In genomic region chr4:113383111-113383785, GRCh38 we compare ENCODE assay signal across 13 cellular contexts.
A peak's percentile ranks its signal among the peaks of the same experiment; 100 is the strongest.
DNase-seq lines count a peak whose midpoint lies in the region; ATAC-seq and TF ChIP-seq lines count a peak whose summit lies in the region.
"Had no signal": no experiment of that assay in that cellular context is flagged by ENCODE, and none has a peak within 500 bp of the region (broad histone marks: within the 10 kb centered on the region; RNA-seq: fewer than 3 reads in every experiment).

No MANE protein-coding gene starts in this region.

- BruUV-seq in HCT116 (replicated peaks; lab: Mats Ljungman, UMichigan), result no TSS peak
- BruUV-seq in MCF 10A (replicated peaks; lab: Mats Ljungman, UMichigan), result no TSS peak

- intact Hi-C loops in HCT116 (cut with micrococcal nuclease) (loop anchor here (10.0 kb wide), 1 partner anchor 278 kb away; no protein-coding TSS in a partner anchor), MCF 10A (cut with micrococcal nuclease) (no loop called here), left ventricle myocardium superior (cut with micrococcal nuclease) (no loop called here)

- no peaks in the 10 kb centered on the region for H4K20me1 ChIP-seq in HCT116 (ENCODE audit: insufficient read depth)

- no peaks in the 10 kb centered on the region for H3K27me3 Mint-ChIP-seq in MCF 10A (ENCODE audit: insufficient read depth, unreplicated experiment)

- H3K79me2 ChIP-seq in HCT116 (ENCODE audit: insufficient read depth, low read length), result no peaks in the 10 kb centered on the region

- no peak overlapping the region for H3K27ac Mint-ChIP-seq in MCF 10A (ENCODE audit: low read depth, unreplicated experiment)

- H3K27me3 ChIP-seq in HCT116 (ENCODE audit: insufficient read depth, low read length) (no peaks in the 10 kb centered on the region), suprapubic skin (no peaks in the 10 kb centered on the region)

- no peak for TF ChIP-seq CTCF in HCT116 (IDR thresholded peaks at IDR 0.05 in 2 of 3, conservative IDR thresholded peaks at IDR 0.05 in 1 of 3; ENCODE audit: borderline replicate concordance in 1 of 3, insufficient read depth in 1 of 3, low read depth in 2 of 3, low read length in 2 of 3)
- TF ChIP-seq CTCF in MCF 10A (IDR thresholded peaks at IDR 0.05; ENCODE audit: unreplicated experiment), result no peak
- no peak for TF ChIP-seq CTCF in suprapubic skin (IDR thresholded peaks at IDR 0.05)

- TF ChIP-seq RAD21 in HCT116 (IDR thresholded peaks at IDR 0.05; ENCODE audit: low read depth), result no peak

- H3K9me3 Mint-ChIP-seq in MCF 10A (ENCODE audit: unreplicated experiment), result peaks cover 7% of the 10 kb centered on the region

- H3K9me3 ChIP-seq in HCT116 (ENCODE audit: control insufficient read depth in 1 of 2, insufficient read depth in 1 of 2, low read depth in 1 of 2, low read length in 2 of 2) (no peaks in the 10 kb centered on the region), suprapubic skin (no peaks in the 10 kb centered on the region)

- peaks cover 9 to 35% of the 10 kb centered on the region in 2 experiments for H3K4me1 ChIP-seq in HCT116 (ENCODE audit: control insufficient read depth in 1 of 2, insufficient read depth in 2 of 2, low read length in 2 of 2)
- peaks cover 31% of the 10 kb centered on the region for H3K4me1 ChIP-seq in suprapubic skin

- H3K9me2 ChIP-seq in HCT116 (ENCODE audit: insufficient read depth), result no peaks in the 10 kb centered on the region

- H3K4me3 ChIP-seq in HCT116 (replicated peaks in 1 of 2; ENCODE audit: low read depth in 1 of 2, low read length in 2 of 2), result no peak overlapping the region
- H3K4me3 ChIP-seq in suprapubic skin, result no peak overlapping the region

- CTCF ChIA-PET in HCT116 (lab: Charles Lee) (no interaction called here), MCF 10A (lab: Yijun Ruan, JAX) (interaction anchor here (0.6 to 1.0 kb wide), 3 partner anchors 12 to 1002 kb away, joined by 3 to 5 read pairs (median 3); no protein-coding TSS in a partner anchor)

- WGBS in suprapubic skin, result 33% methylated on average over 5 of the region's 5 CpGs

- H3K9ac ChIP-seq in HCT116 (ENCODE audit: low read length), result no peak overlapping the region

- ATAC-seq in HCT116, result no peak
- ATAC-seq in left ventricle myocardium superior, result peak; percentile 89
- ATAC-seq: left lobe of liver had no signal

- DNase-seq in HCT116 (ENCODE audit: low read depth, low spot score) (peak; percentile 15), MCF 10A (ENCODE audit: unreplicated experiment) (peak; percentile 91), left ventricle myocardium superior (no peak), suprapubic skin (ENCODE audit: low spot score in 2 of 2) (no peak), NCI-H128 (lab: John Stamatoyannopoulos, UW; ENCODE audit: unreplicated experiment) (no peak), NCI-H1105 (lab: John Stamatoyannopoulos, UW) (no peak), GM19240 (ENCODE audit: insufficient read length, low spot score) (no peak)
- DNase-seq in activated CD8-positive, alpha-beta memory T cell treated with anti-CD3 and anti-CD28 coated beads, Interleukin-2, amount 50 U/mL, for 4 hours, result no peak
- DNase-seq: DMS53, NCI-H2081 treated with DMSO at 0.1 percent for 48 hours, retina, RPMI8226 had no signal

- TF ChIP-seq EP300 in suprapubic skin (IDR thresholded peaks at IDR 0.05), result no peak

- RAD21 ChIA-PET in HCT116 (lab: Charles Lee; ENCODE audit: low non-redundant PET in 1 of 2, low total read pairs in 2 of 2, uncharacterized antibody in 2 of 2, unreplicated experiment in 2 of 2), result no interaction called here

- TF ChIP-seq POLR2A in HCT116 (IDR thresholded peaks at IDR 0.05; ENCODE audit: borderline replicate concordance, extremely low read depth, insufficient read depth, insufficient read length), result no peak
- no peak for TF ChIP-seq POLR2A in suprapubic skin (IDR thresholded peaks at IDR 0.05)

- no peak overlapping the region for H3K27ac ChIP-seq in HCT116 (ENCODE audit: low read depth, low read length)
- H3K27ac ChIP-seq in suprapubic skin, result peak overlapping the region; percentile 47

- peaks cover 18% of the 10 kb centered on the region for H3K4me1 Mint-ChIP-seq in MCF 10A (ENCODE audit: insufficient read depth, unreplicated experiment)

- H3K4me3 Mint-ChIP-seq in MCF 10A (ENCODE audit: unreplicated experiment), result no peak overlapping the region

- H3K4me2 ChIP-seq in HCT116 (ENCODE audit: low read length), result peak overlapping the region; percentile 15; the same call in 1 of the 2 replicates

- H2AFZ ChIP-seq in HCT116 (ENCODE audit: low read depth, low read length, poor library complexity, severe bottlenecking), result no peak overlapping the region

- POLR2A ChIA-PET in HCT116 (lab: Charles Lee) (no interaction called here), MCF 10A (lab: Yijun Ruan, JAX) (interaction anchor here (0.6 to 1.3 kb wide), 2 partner anchors 11 to 859 kb away, joined by 3 read pairs; no protein-coding TSS in a partner anchor)

- H3K36me3 ChIP-seq in HCT116 (ENCODE audit: control insufficient read depth in 1 of 2, insufficient read depth in 2 of 2, low read length in 2 of 2) (no peaks in the 10 kb centered on the region), suprapubic skin (no peaks in the 10 kb centered on the region)

- no peaks in the 10 kb centered on the region for H3K36me3 Mint-ChIP-seq in MCF 10A (ENCODE audit: insufficient read depth, unreplicated experiment)

TF ChIP-seq in HCT116, 20 proteins besides CTCF, POLR2A, EP300 and RAD21:
- TF ChIP-seq SRF (IDR thresholded peaks at IDR 0.05; ENCODE audit: low read depth) (no peak), SP1 (IDR thresholded peaks at IDR 0.05; ENCODE audit: low read depth) (peak; percentile 24; the same call in 1 of the 2 replicates), ZBTB33 (IDR thresholded peaks at IDR 0.05; ENCODE audit: extremely low read depth, insufficient replicate concordance, low read length) (no peak), CBX3 (IDR thresholded peaks at IDR 0.05; ENCODE audit: low read depth) (0 out of 2 replicates have a peak, but pooled peaks have one; percentile 10), ATF3 (IDR thresholded peaks at IDR 0.05) (no peak), JUND (IDR thresholded peaks at IDR 0.05) (peak; percentile 56), ELF1 (IDR thresholded peaks at IDR 0.05; ENCODE audit: borderline replicate concordance, low read depth) (no peak), MAX (IDR thresholded peaks at IDR 0.05) (no peak), CEBPB (IDR thresholded peaks at IDR 0.05; ENCODE audit: low read depth) (peak; percentile 47; the same call in 1 of the 2 replicates), FOSL1 (IDR thresholded peaks at IDR 0.05; ENCODE audit: low read depth) (peak; percentile 53; the same call in 1 of the 2 replicates)

Comparison
In these comparisons a context has a peak if more than half of its experiments do, and no peak if none do; other contexts are left out.
1. DNase-seq: peak in HCT116 (single experiment) and MCF 10A (single experiment); none in left ventricle myocardium superior (single experiment), suprapubic skin (0 of 2), NCI-H128 (single experiment), NCI-H1105 (single experiment), activated CD8-positive, alpha-beta memory T cell treated with anti-CD3 and anti-CD28 coated beads, Interleukin-2, amount 50 U/mL, for 4 hours (single experiment) and GM19240 (single experiment).